Comparison of ENCODE assay signal across 8 cellular contexts in genomic region chr6:132797975-132798819, GRCh38. TPM values are rescaled to one million over a fixed set of nuclear protein-coding genes. Genes with fewer than 3 reads are reported as not detected.
A peak's percentile ranks its signal among the peaks of the same experiment; 100 is the strongest.
DNase-seq lines count a peak whose midpoint lies in the region; ATAC-seq and TF ChIP-seq lines count a peak whose summit lies in the region.

Gene SLC18B1 (minus strand): TSS chr6:132798637. CDS start chr6:132798456, 181 bp downstream.

- peak; percentile 72 for ATAC-seq in activated CD8-positive, alpha-beta T cell treated with anti-CD3 and anti-CD28 coated beads, Interleukin-2, amount 10 ng/mL, durations not matched to agents 7 days and 5 days
- ATAC-seq in memory B cell (ENCODE audit: low read depth) = peak; percentile 55

- H3K4me1 Mint-ChIP-seq in activated CD8-positive, alpha-beta T cell treated with anti-CD3 and anti-CD28 coated beads, Interleukin-2, amount 10 ng/mL, durations not matched to agents 7 days and 5 days (ENCODE audit: low read depth) = peaks cover 13% of the 10 kb centered on the region
- H3K4me1 Mint-ChIP-seq in memory B cell = peaks cover 14% of the 10 kb centered on the region

- no peak for TF ChIP-seq CTCF in HFF-Myc (IDR thresholded peaks at IDR 0.05; ENCODE audit: low read depth, low read length, missing control alignments)

- peaks cover 8% of the 10 kb centered on the region for H3K36me3 Mint-ChIP-seq in activated CD8-positive, alpha-beta T cell treated with anti-CD3 and anti-CD28 coated beads, Interleukin-2, amount 10 ng/mL, durations not matched to agents 7 days and 5 days (ENCODE audit: low read depth)
- H3K36me3 Mint-ChIP-seq in memory B cell = peaks cover 14% of the 10 kb centered on the region

- H3K27me3 Mint-ChIP-seq in activated CD8-positive, alpha-beta T cell treated with anti-CD3 and anti-CD28 coated beads, Interleukin-2, amount 10 ng/mL, durations not matched to agents 7 days and 5 days (ENCODE audit: low read depth) = no peaks in the 10 kb centered on the region
- no peaks in the 10 kb centered on the region for H3K27me3 Mint-ChIP-seq in memory B cell

- POLR2A ChIA-PET in activated CD8-positive, alpha-beta T cell treated with anti-CD3 and anti-CD28 coated beads, Interleukin-2, amount 10 ng/mL, durations not matched to agents 7 days and 5 days (lab: Charles Lee) = interaction anchor here (1.0 to 5.0 kb wide), 3 partner anchors 12 to 35 kb away, joined by 3 to 80 read pairs (median 7); partner anchors contain the start of gene RPS12

- no peaks in the 10 kb centered on the region for H3K9me3 Mint-ChIP-seq in activated CD8-positive, alpha-beta T cell treated with anti-CD3 and anti-CD28 coated beads, Interleukin-2, amount 10 ng/mL, durations not matched to agents 7 days and 5 days (ENCODE audit: insufficient read depth)
- H3K9me3 Mint-ChIP-seq in memory B cell = no peaks in the 10 kb centered on the region

- H3K9ac ChIP-seq in endocrine pancreas (ENCODE audit: control insufficient read depth, insufficient read depth, low read length) = peak within 1 kb of the TSS; percentile 72

- peak; percentile 14 for DNase-seq in NCI-H1092 treated with DMSO at 0.1 percent for 48 hours (lab: John Stamatoyannopoulos, UW)
- DNase-seq in NCI-H1092 (lab: John Stamatoyannopoulos, UW) = no peak
- no peak for DNase-seq in HFF-Myc (ENCODE audit: extremely low read depth, low read depth)
- peak; percentile 43 for DNase-seq in NAMALWA (ENCODE audit: low spot score)
- peak; percentile 54 for DNase-seq in activated CD8-positive, alpha-beta T cell treated with anti-CD3 and anti-CD28 coated beads, Interleukin-2, amount 10 ng/mL, durations not matched to agents 7 days and 5 days
- peak; percentile 26 to 48 for DNase-seq in memory B cell (ENCODE audit: low spot score in 2 of 2)
- DNase-seq in stimulated activated naive CD4-positive, alpha-beta T cell (lab: John Stamatoyannopoulos, UW) = peak; percentile 22 to 77 (median 56)

- CTCF ChIA-PET in activated CD8-positive, alpha-beta T cell treated with anti-CD3 and anti-CD28 coated beads, Interleukin-2, amount 10 ng/mL, durations not matched to agents 7 days and 5 days (lab: Charles Lee) = interaction anchor here (0.7 to 5.6 kb wide), 17 partner anchors 9 to 518 kb away, joined by 3 to 102 read pairs (median 5); partner anchors contain the start of genes RPS12 and STX7

- no peaks in the 10 kb centered on the region for H3K36me3 ChIP-seq in endocrine pancreas (ENCODE audit: control insufficient read depth, insufficient read depth, low read length)

- H3K27ac Mint-ChIP-seq in activated CD8-positive, alpha-beta T cell treated with anti-CD3 and anti-CD28 coated beads, Interleukin-2, amount 10 ng/mL, durations not matched to agents 7 days and 5 days = peak within 1 kb of the TSS; percentile 68
- no peak within 1 kb of the TSS for H3K27ac Mint-ChIP-seq in memory B cell

- no peaks in the 10 kb centered on the region for H3K9me3 ChIP-seq in endocrine pancreas (ENCODE audit: control insufficient read depth, low read length)

- H3K4me3 ChIP-seq in HFF-Myc (replicated peaks; ENCODE audit: low read depth, low read length) (peak within 1 kb of the TSS; percentile 73), endocrine pancreas (ENCODE audit: control insufficient read depth, insufficient read depth, low read length) (peak within 1 kb of the TSS; percentile 95)

- H3K4me3 Mint-ChIP-seq in activated CD8-positive, alpha-beta T cell treated with anti-CD3 and anti-CD28 coated beads, Interleukin-2, amount 10 ng/mL, durations not matched to agents 7 days and 5 days = no peak within 1 kb of the TSS
- peak within 1 kb of the TSS; percentile 49 for H3K4me3 Mint-ChIP-seq in memory B cell

- no peaks in the 10 kb centered on the region for H3K4me1 ChIP-seq in endocrine pancreas (ENCODE audit: control insufficient read depth, insufficient read depth, low read length)

- no peaks in the 10 kb centered on the region for H3K27me3 ChIP-seq in endocrine pancreas (ENCODE audit: control insufficient read depth, insufficient read depth, low read length)

RNA-seq across cellular contexts. Expression of gene SLC18B1, which starts in this region (rescaled TPM):
- 1 to 10 TPM; 6.0 to 6.3 TPM for total RNA-seq in activated CD8-positive, alpha-beta T cell treated with anti-CD3 and anti-CD28 coated beads, Interleukin-2, amount 10 ng/mL, durations not matched to agents 7 days and 5 days

Comparison
In these comparisons a context has a peak if more than half of its experiments do, and no peak if none do; other contexts are left out.
1. DNase-seq: peak in NCI-H1092 treated with DMSO at 0.1 percent for 48 hours (single experiment), NAMALWA (single experiment), activated CD8-positive, alpha-beta T cell treated with anti-CD3 and anti-CD28 coated beads, Interleukin-2, amount 10 ng/mL, durations not matched to agents 7 days and 5 days (single experiment), memory B cell (2 of 2) and stimulated activated naive CD4-positive, alpha-beta T cell (6 of 6); none in NCI-H1092 (single experiment) and HFF-Myc (single experiment).